Comparison of ENCODE assay signal across 8 cellular contexts in genomic region chr9:114156658-114157421, GRCh38. TPM values are rescaled to one million over a fixed set of nuclear protein-coding genes. Genes with fewer than 3 reads are reported as not detected.
DNase-seq lines count a peak whose midpoint lies in the region; ATAC-seq, FAIRE-seq and TF ChIP-seq lines count a peak whose summit lies in the region.

No MANE protein-coding gene starts in this region.

- TF ChIP-seq POLR2A in breast epithelium (IDR thresholded peaks at IDR 0.05), result no peak

- ATAC-seq in HG03442 (IDR thresholded peaks at IDR 0.05; ENCODE audit: unreplicated experiment), result no peak
- ATAC-seq in GM21526 (IDR thresholded peaks at IDR 0.05; ENCODE audit: low FRiP score, unreplicated experiment), result no peak
- ATAC-seq in HG03439 (IDR thresholded peaks at IDR 0.05; ENCODE audit: unreplicated experiment), result no peak

- peak; percentile 89 for DNase-seq in Daoy (ENCODE audit: low read depth)
- peak; percentile 59 for DNase-seq in RCC 7860 (ENCODE audit: low spot score)
- peak in 1 of 2 donors; percentile 35 for DNase-seq in breast epithelium (ENCODE audit: low spot score in 2 of 2)
- DNase-seq in inferior parietal cortex (ENCODE audit: extremely low spot score), result peak; percentile 29
- DNase-seq in small intestine, result peak; percentile 9

- H3K27ac ChIP-seq in breast epithelium (peak overlapping the region; percentile 57 to 75), small intestine (ENCODE audit: low read depth in 1 of 2, low read length in 1 of 2) (peak overlapping the region in 1 of 2 donors; percentile 5)

- no peak for TF ChIP-seq CTCF in breast epithelium (IDR thresholded peaks at IDR 0.05)

- H3K27me3 ChIP-seq in breast epithelium (peaks cover 0 to 15% of the 10 kb centered on the region in 2 donors), small intestine (ENCODE audit: control insufficient read depth in 2 of 2, insufficient read depth in 2 of 2, low read length in 2 of 2) (peaks cover 4 to 11% of the 10 kb centered on the region in 2 donors)

- intact Hi-C loops in breast epithelium (cut with DNase I; ENCODE audit: low total_unique reads), result loop anchor here (5.0 kb wide), 1 partner anchor 135 kb away; no protein-coding TSS in a partner anchor

- peak overlapping the region; percentile 52 to 90 (median 66) for H3K4me3 ChIP-seq in breast epithelium
- no peak overlapping the region for H3K4me3 ChIP-seq in small intestine (ENCODE audit: low read depth in 1 of 2, low read length in 2 of 2)

- no peak for FAIRE-seq in RCC 7860 (lab: Jason Lieb, UNC)
- FAIRE-seq in small intestine (lab: Jason Lieb, UNC), result no peak

- no peaks in the 10 kb centered on the region for H3K36me3 ChIP-seq in breast epithelium
- no peaks in the 10 kb centered on the region for H3K36me3 ChIP-seq in small intestine (ENCODE audit: control insufficient read depth in 2 of 2, insufficient read depth in 2 of 2, low read length in 2 of 2)

- H3K4me1 ChIP-seq in breast epithelium (peaks cover 0 to 6% of the 10 kb centered on the region in 2 donors), small intestine (ENCODE audit: control insufficient read depth in 2 of 2, insufficient read depth in 1 of 2, low read depth in 1 of 2, low read length in 1 of 2) (peaks cover 0 to 5% of the 10 kb centered on the region in 2 donors)

- WGBS in small intestine, 3 donors, result 41 to 49% (median 46%) methylated on average over 27 to 31 of the region's 31 CpGs

- H3K9me3 ChIP-seq in breast epithelium, result no peaks in the 10 kb centered on the region
- H3K9me3 ChIP-seq in small intestine (ENCODE audit: control insufficient read depth, low read depth), result no peaks in the 10 kb centered on the region

RNA-seq across cellular contexts. Expression of gene COL27A1, which starts 1.5 kb away (rescaled TPM):
- total RNA-seq in Daoy (2014; rRNA removed; shearing (Covaris generic)), result 6.4 and 7.8 TPM in 2 replicates
- total RNA-seq in breast epithelium, result 10 to 100 TPM in 1 of 3 donors, 1 to 10 TPM in 2; 3.5 to 22.0 (median 6.7) TPM
- 1 to 10 TPM in 2 of 3 donors, under 1 TPM in 1; 0.45 to 2.4 (median 1.1) TPM for polyA plus RNA-seq in small intestine

RNA-seq across cellular contexts. Expression of gene KIF12, which starts 57.7 kb away (rescaled TPM):
- total RNA-seq in Daoy (2014; rRNA removed; shearing (Covaris generic)), result not detected in 2 replicates
- total RNA-seq in breast epithelium, result 10 to 100 TPM in 2 of 3 donors, not detected in 1; 14.4 to 34.4 TPM
- 100 to 1,000 TPM in 1 of 3 donors, 10 to 100 TPM in 2; 14.3 to 149 (median 61.3) TPM for polyA plus RNA-seq in small intestine

Comparison
In these comparisons a context has a peak if more than half of its experiments do, and no peak if none do; other contexts are left out.
1. H3K4me3 ChIP-seq: peak in breast epithelium (3 of 3); none in small intestine (0 of 2).